8 cellular contexts compared by ENCODE assay signal in the genomic region with DNA sequence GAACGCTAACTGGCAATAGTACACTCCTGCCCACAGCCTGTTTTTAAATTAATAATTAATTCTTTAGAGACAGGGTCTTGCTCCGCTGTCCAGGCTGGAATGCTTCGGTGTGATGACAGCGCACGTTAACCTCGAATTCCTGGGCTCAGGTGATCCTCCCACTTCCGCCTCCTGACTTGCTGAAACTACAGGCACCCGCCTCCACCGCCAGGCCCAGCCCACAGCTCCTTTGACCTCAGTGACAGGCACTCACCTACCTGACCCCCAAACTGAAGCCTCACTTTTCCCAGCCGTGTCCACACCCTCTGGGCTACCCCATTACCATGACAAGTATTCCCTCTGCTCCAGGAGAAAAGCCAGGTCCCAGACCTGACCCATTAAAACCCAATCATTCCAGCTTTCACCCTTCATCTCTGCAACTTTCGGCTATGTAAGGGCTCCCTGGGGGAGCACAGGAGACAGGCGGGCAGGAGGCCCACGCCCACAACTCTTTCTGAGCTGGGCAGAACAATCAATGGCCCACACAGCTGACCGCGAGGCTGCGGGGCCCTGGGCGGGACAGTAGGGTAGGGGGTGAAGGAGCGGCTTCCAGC. TPM values are rescaled to one million over a fixed set of nuclear protein-coding genes. Genes with fewer than 3 reads are reported as not detected.
DNase-seq lines count a peak whose midpoint lies in the region; ATAC-seq and TF ChIP-seq lines count a peak whose summit lies in the region.

No MANE protein-coding gene starts in this region.

- peak overlapping the region; percentile 90 for H3K4me3 Mint-ChIP-seq in Caco-2 (ENCODE audit: unreplicated experiment)

- H3K9me3 ChIP-seq in Caco-2 = no peaks in the 10 kb centered on the region
- no peaks in the 10 kb centered on the region for H3K9me3 ChIP-seq in NT2/D1 (ENCODE audit: insufficient read depth, low read length)
- no peaks in the 10 kb centered on the region for H3K9me3 ChIP-seq in endocrine pancreas (ENCODE audit: control insufficient read depth, low read length)
- no peaks in the 10 kb centered on the region for H3K9me3 ChIP-seq in neutrophil

- H3K27ac ChIP-seq in neutrophil = peak overlapping the region; percentile 78

- H3K4me3 ChIP-seq in Caco-2 (ENCODE audit: low read depth, low read length) (peak overlapping the region; percentile 68), NT2/D1 (ENCODE audit: insufficient read length, low read depth) (peak overlapping the region; percentile 57), endocrine pancreas (ENCODE audit: control insufficient read depth, insufficient read depth, low read length) (no peak overlapping the region), neutrophil (ENCODE audit: low read depth in 1 of 2, low read length in 1 of 2) (peak overlapping the region; percentile 87)

- CTCF ChIA-PET in Caco-2 (lab: Charles Lee) = interaction anchor here (0.5 to 1.5 kb wide), 3 partner anchors 16 to 173 kb away, joined by 4 to 5 read pairs (median 4); no protein-coding TSS in a partner anchor

- DNase-seq in Caco-2 (peak; percentile 63 to 79), NT2/D1 (ENCODE audit: low read depth, low spot score) (no peak), inferior parietal cortex (ENCODE audit: extremely low spot score) (no peak), SHP77 (lab: John Stamatoyannopoulos, UW) (no peak), ecto neural progenitor cell (ENCODE audit: low spot score) (no peak)

- TF ChIP-seq CTCF in Caco-2 (IDR thresholded peaks at IDR 0.05; ENCODE audit: insufficient read depth in 1 of 2, low read depth in 1 of 2, low read length in 1 of 2, severe bottlenecking in 1 of 2, unreplicated experiment in 1 of 2) (no peak), neutrophil (IDR thresholded peaks at IDR 0.05) (no peak)

- peak overlapping the region; percentile 87 for H3K9ac ChIP-seq in NT2/D1 (ENCODE audit: insufficient read length, low read depth)
- H3K9ac ChIP-seq in endocrine pancreas (ENCODE audit: control insufficient read depth, insufficient read depth, low read length) = peak overlapping the region; percentile 73

- TSS peak; percentile 68 for BruUV-seq in Caco-2 (replicated peaks; lab: Mats Ljungman, UMichigan)

- H3K27ac Mint-ChIP-seq in Caco-2 (ENCODE audit: unreplicated experiment) = peak overlapping the region; percentile 78

- peaks cover 8% of the 10 kb centered on the region for H3K36me3 ChIP-seq in Caco-2 (ENCODE audit: control insufficient read depth, insufficient read depth, low read length)
- H3K36me3 ChIP-seq in NT2/D1 (ENCODE audit: insufficient read depth, insufficient read length, low read length) = peaks cover 29% of the 10 kb centered on the region
- H3K36me3 ChIP-seq in endocrine pancreas (ENCODE audit: control insufficient read depth, insufficient read depth, low read length) = no peaks in the 10 kb centered on the region
- H3K36me3 ChIP-seq in neutrophil = peaks cover 19% of the 10 kb centered on the region

- H3K4me1 ChIP-seq in Caco-2 = peaks cover 33% of the 10 kb centered on the region
- H3K4me1 ChIP-seq in NT2/D1 (ENCODE audit: insufficient read depth, insufficient read length) = peaks cover 39% of the 10 kb centered on the region
- H3K4me1 ChIP-seq in endocrine pancreas (ENCODE audit: control insufficient read depth, insufficient read depth, low read length) = no peaks in the 10 kb centered on the region
- H3K4me1 ChIP-seq in neutrophil (ENCODE audit: control insufficient read depth in 1 of 2, insufficient read depth in 1 of 2, low read depth in 1 of 2, low read length in 1 of 2) = peaks cover 21 to 39% of the 10 kb centered on the region in 2 experiments

- POLR2A ChIA-PET in Caco-2 (lab: Charles Lee) = interaction anchor here (0.5 to 1.4 kb wide), 3 partner anchors 9 to 204 kb away, joined by 7 to 10 read pairs (median 7); a partner anchor contains a TSS

- no peaks in the 10 kb centered on the region for H3K27me3 Mint-ChIP-seq in Caco-2 (ENCODE audit: insufficient read depth, unreplicated experiment)

- H3K4me1 Mint-ChIP-seq in Caco-2 (ENCODE audit: low read depth, unreplicated experiment) = peaks cover 14% of the 10 kb centered on the region

- ATAC-seq in HG02970 (IDR thresholded peaks at IDR 0.05; ENCODE audit: low FRiP score, unreplicated experiment) = no peak

- H3K36me3 Mint-ChIP-seq in Caco-2 (ENCODE audit: insufficient read depth, unreplicated experiment) = peaks cover 49% of the 10 kb centered on the region

- no peaks in the 10 kb centered on the region for H3K9me3 Mint-ChIP-seq in Caco-2 (ENCODE audit: unreplicated experiment)

- H3K27me3 ChIP-seq in Caco-2 (replicated peaks; ENCODE audit: control insufficient read depth, insufficient read depth, low read length) (no peaks in the 10 kb centered on the region), NT2/D1 (ENCODE audit: insufficient read depth, insufficient read length) (peaks cover 36% of the 10 kb centered on the region), endocrine pancreas (ENCODE audit: control insufficient read depth, insufficient read depth, low read length) (no peaks in the 10 kb centered on the region), neutrophil (peaks cover 51% of the 10 kb centered on the region)

- intact Hi-C loops in Caco-2 (cut with micrococcal nuclease; ENCODE audit: unreplicated experiment) = loop anchor here (1.0 to 10.0 kb wide), 5 partner anchors 8 to 165 kb away; a partner anchor contains a TSS

RNA-seq across cellular contexts. Expression of a gene that starts 0.7 kb away (rescaled TPM):
- total RNA-seq in Caco-2 (2022) = 11.9 and 13.8 TPM in 2 replicates

RNA-seq across cellular contexts. Expression of a gene that starts 1.0 kb away (rescaled TPM):
- 61.1 and 65.5 TPM in 2 replicates for total RNA-seq in Caco-2 (2022)

RNA-seq across cellular contexts. Expression of a gene that starts 16.5 kb away (rescaled TPM):
- total RNA-seq in Caco-2 (2022) = 43.9 and 46.8 TPM in 2 replicates

RNA-seq across cellular contexts. Expression of a gene that starts 22.5 kb away (rescaled TPM):
- total RNA-seq in Caco-2 (2022) = 4.3 and 4.4 TPM in 2 replicates

RNA-seq across cellular contexts. Expression of a gene that starts 24.4 kb away (rescaled TPM):
- 60.2 and 69.0 TPM in 2 replicates for total RNA-seq in Caco-2 (2022)

Comparison
In these comparisons a context has a peak if more than half of its experiments do, and no peak if none do; other contexts are left out.
1. DNase-seq: peak in Caco-2 (2 of 2); none in NT2/D1 (single experiment), inferior parietal cortex (single experiment), SHP77 (0 of 2) and ecto neural progenitor cell (single experiment).